ENCODE assay signal across 10 cellular contexts in genomic region chr1:42484382-42484781, GRCh38. TPM values are rescaled to one million over a fixed set of nuclear protein-coding genes. Genes with fewer than 3 reads are reported as not detected.
A peak's percentile ranks its signal among the peaks of the same experiment; 100 is the strongest.
DNase-seq lines count a peak whose midpoint lies in the region; ATAC-seq and TF ChIP-seq lines count a peak whose summit lies in the region.
"Had no signal": no experiment of that assay in that cellular context is flagged by ENCODE, and none has a peak within 500 bp of the region (broad histone marks: within the 10 kb centered on the region; RNA-seq: fewer than 3 reads in every experiment).

No MANE protein-coding gene starts in this region.

- DNase-seq in GM04503 (ENCODE audit: low read depth): peak; percentile 84
- DNase-seq in NCI-H82 (lab: John Stamatoyannopoulos, UW): peak; percentile 87
- DNase-seq in epithelial cell of proximal tubule (ENCODE audit: low read depth): peak; percentile 79
- peak; percentile 34 for DNase-seq in retinal pigment epithelial cell (ENCODE audit: low read depth)
- no peak for DNase-seq in Peyer's patch
- DNase-seq: anterior cingulate cortex, right cardiac atrium had no signal

- ATAC-seq in HG03175 (IDR thresholded peaks at IDR 0.05; ENCODE audit: unreplicated experiment) (no peak), HG03196 (IDR thresholded peaks at IDR 0.05; ENCODE audit: unreplicated experiment) (no peak)
- ATAC-seq: esophagus mucosa had no signal

- no peak for TF ChIP-seq POLR2A in Peyer's patch (IDR thresholded peaks at IDR 0.05)

- TF ChIP-seq CTCF in epithelial cell of proximal tubule (conservative IDR thresholded peaks at IDR 0.05; ENCODE audit: low read depth, low read length) (no peak), retinal pigment epithelial cell (conservative IDR thresholded peaks at IDR 0.05; ENCODE audit: low read depth, low read length) (no peak), Peyer's patch (IDR thresholded peaks at IDR 0.05) (no peak)

- H3K36me3 ChIP-seq in Peyer's patch: no peaks in the 10 kb centered on the region

- no peaks in the 10 kb centered on the region for H3K9me3 ChIP-seq in Peyer's patch

- no peaks in the 10 kb centered on the region for H3K27me3 ChIP-seq in Peyer's patch

- no peaks in the 10 kb centered on the region for H3K4me1 ChIP-seq in Peyer's patch

- H3K4me3 ChIP-seq in epithelial cell of proximal tubule (ENCODE audit: low read depth, low read length): no peak overlapping the region
- H3K4me3 ChIP-seq in retinal pigment epithelial cell (ENCODE audit: low read length): no peak overlapping the region
- no peak overlapping the region for H3K4me3 ChIP-seq in Peyer's patch

- no peak overlapping the region for H3K27ac ChIP-seq in Peyer's patch

RNA-seq across cellular contexts. Expression of gene CCDC30, which starts 21.3 kb away (rescaled TPM):
- total RNA-seq in epithelial cell of proximal tubule (0.06 and 0.07 TPM in 2 replicates), Peyer's patch (10 to 100 TPM in 1 of 4 donors, 1 to 10 TPM in 3; 1.8 to 29.4 (median 7.4) TPM)

RNA-seq across cellular contexts. Expression of gene PPCS, which starts 28.0 kb away (rescaled TPM):
- total RNA-seq in epithelial cell of proximal tubule (75.5 and 80.5 TPM in 2 replicates), Peyer's patch (100 to 1,000 TPM in 1 of 4 donors, 10 to 100 TPM in 3; 73.3 to 118 (median 78.0) TPM)

RNA-seq across cellular contexts. Expression of gene ZMYND12, which starts 28.6 kb away (rescaled TPM):
- total RNA-seq in epithelial cell of proximal tubule (0.22 and 0.35 TPM in 2 replicates), Peyer's patch (1 to 10 TPM in 2 of 4 donors, under 1 TPM in 1, not detected in 1; 0.54 to 3.0 (median 1.9) TPM)

Comparison
In these comparisons a context has a peak if more than half of its experiments do, and no peak if none do; other contexts are left out.
1. DNase-seq: peak in GM04503 (single experiment), NCI-H82 (single experiment), epithelial cell of proximal tubule (single experiment) and retinal pigment epithelial cell (single experiment); none in Peyer's patch (0 of 3).